In the genomic region with DNA sequence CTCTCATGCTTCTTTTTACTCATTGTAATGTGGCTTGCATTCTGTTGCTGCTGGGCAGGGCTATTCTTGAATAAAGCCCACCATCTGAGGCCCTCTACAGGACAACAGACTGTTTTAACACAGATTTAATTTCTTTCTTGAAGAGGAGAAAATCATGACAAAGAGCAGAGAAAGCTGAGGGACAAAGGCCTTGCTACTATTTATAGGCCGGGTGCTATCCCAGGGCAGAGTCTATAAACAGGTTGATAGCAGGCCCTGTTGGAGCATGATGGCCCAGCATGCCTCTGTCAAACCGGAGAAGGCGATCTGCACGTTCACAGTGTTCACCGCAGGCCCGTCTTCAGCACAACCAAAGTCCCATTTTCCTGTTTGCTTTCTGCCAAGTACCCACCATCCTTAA, we compare ENCODE assay signal across 21 cellular contexts. TPM values are rescaled to one million over a fixed set of nuclear protein-coding genes. Genes with fewer than 3 reads are reported as not detected.
A peak's percentile ranks its signal among the peaks of the same experiment; 100 is the strongest.
DNase-seq lines count a peak whose midpoint lies in the region; TF ChIP-seq lines count a peak whose summit lies in the region.
"Had no signal": no experiment of that assay in that cellular context is flagged by ENCODE, and none has a peak within 500 bp of the region (broad histone marks: within the 10 kb centered on the region; RNA-seq: fewer than 3 reads in every experiment).

No MANE protein-coding gene starts in this region.

- H3K4me1 ChIP-seq in testis: no peaks in the 10 kb centered on the region

- intact Hi-C loops in testis (cut with DNase I; ENCODE audit: low total_unique reads): no loop called here

- TF ChIP-seq CTCF in coronary artery (IDR thresholded peaks at IDR 0.05) (no peak), testis (IDR thresholded peaks at IDR 0.05) (no peak)

- no peaks in the 10 kb centered on the region for H3K9me3 ChIP-seq in testis

- H3K4me3 ChIP-seq in coronary artery (no peak overlapping the region), testis (no peak overlapping the region)
- H3K4me3 ChIP-seq: BLaER1 had no signal

- 68 to 87% methylated on average over 6 of the region's 6 CpGs for WGBS in testis, 2 donors

- H3K36me3 ChIP-seq in testis (ENCODE audit: low read depth, missing control alignments): no peaks in the 10 kb centered on the region
- H3K36me3 ChIP-seq: BLaER1 had no signal

- TF ChIP-seq POLR2A in testis (IDR thresholded peaks at IDR 0.05): no peak

- H3K27ac ChIP-seq in coronary artery (no peak overlapping the region), testis (no peak overlapping the region)
- H3K27ac ChIP-seq: BLaER1 had no signal

- no peaks in the 10 kb centered on the region for H3K27me3 ChIP-seq in testis

- DNase-seq in NCI-H2227 (lab: John Stamatoyannopoulos, UW; ENCODE audit: unreplicated experiment): peak; percentile 13
- DNase-seq in NCI-H2227 treated with DMSO at 0.1 percent for 48 hours (lab: John Stamatoyannopoulos, UW): no peak
- peak; percentile 60 for DNase-seq in coronary artery (ENCODE audit: low spot score)
- peak; percentile 62 for DNase-seq in left kidney (ENCODE audit: low read depth, low spot score)
- peak; percentile 9 for DNase-seq in testis
- no peak for DNase-seq in GM19238 (ENCODE audit: insufficient read length, low spot score)
- no peak for DNase-seq in NCI-H187 treated with DMSO at 0.1 percent for 48 hours (lab: John Stamatoyannopoulos, UW)
- DNase-seq in activated gamma-delta T cell treated with Interleukin-2 at 50 U/mL for 16 hours: no peak
- DNase-seq: activated CD4-positive, CD25-positive, alpha-beta regulatory T cell treated with anti-CD3 and anti-CD28 coated beads, Interleukin-2, amount 50 U/mL, for 72 hours; activated effector memory CD4-positive, alpha-beta T cell treated with Interleukin-2 at 50 U/mL for 16 hours; cerebellar nuclear complex; DMS 273 treated with DMSO at 0.1 percent for 48 hours; NCI-H187; NCI-H526 treated with DMSO at 0.1 percent for 48 hours; SHP77 treated with DMSO at 0.1 percent for 48 hours; T-helper 2 cell had no signal

RNA-seq across cellular contexts. Expression of gene VIPR2, which starts 3.0 kb away (rescaled TPM):
- total RNA-seq in testis: 1 to 10 TPM; 4.9 to 5.3 TPM
- 2.5 TPM for polyA plus RNA-seq in testis (ENCODE audit: insufficient read depth, low read depth, low replicate concordance)
- total RNA-seq: A172, fibroblast of lung, kidney epithelial cell had no signal
- polyA plus RNA-seq: fibroblast of lung, IgD-negative memory B cell had no signal

Comparison
In these comparisons a context has a peak if more than half of its experiments do, and no peak if none do; other contexts are left out.
1. DNase-seq: peak in NCI-H2227 (single experiment), coronary artery (single experiment), left kidney (single experiment) and testis (single experiment); none in NCI-H2227 treated with DMSO at 0.1 percent for 48 hours (single experiment), GM19238 (single experiment), NCI-H187 treated with DMSO at 0.1 percent for 48 hours (single experiment) and activated gamma-delta T cell treated with Interleukin-2 at 50 U/mL for 16 hours (single experiment).